In the genomic region with DNA sequence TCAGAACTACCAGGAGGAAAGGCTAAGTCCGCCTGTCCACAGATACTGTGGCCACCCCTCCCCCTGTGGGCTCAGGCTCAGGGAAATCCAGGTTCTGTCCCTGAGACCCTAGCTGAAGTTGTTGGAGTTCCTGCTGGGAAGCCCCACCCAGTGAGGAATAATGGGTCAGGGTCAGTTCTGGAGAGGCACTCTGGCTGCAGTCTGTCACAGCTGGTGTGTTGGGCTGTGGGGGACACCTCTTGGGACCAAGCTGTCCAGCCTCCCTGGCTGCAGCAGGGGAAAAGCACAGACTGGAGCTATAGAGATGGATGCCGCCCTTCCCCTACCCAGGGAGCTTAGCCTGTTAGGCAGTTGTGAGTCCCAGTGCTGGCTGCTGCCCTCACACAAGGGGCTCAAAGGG, we compare ENCODE assay signal across 16 cellular contexts.
DNase-seq lines count a peak whose midpoint lies in the region; ATAC-seq and TF ChIP-seq lines count a peak whose summit lies in the region.
"Had no signal": no experiment of that assay in that cellular context is flagged by ENCODE, and none has a peak within 500 bp of the region (broad histone marks: within the 10 kb centered on the region; RNA-seq: fewer than 3 reads in every experiment).

No MANE protein-coding gene starts in this region.

- DNase-seq in MCF 10A (ENCODE audit: unreplicated experiment), result no peak
- DNase-seq in mammary epithelial cell, result no peak
- no peak for DNase-seq in IMR-90
- no peak for DNase-seq in central memory CD8-positive, alpha-beta T cell (ENCODE audit: low spot score in 2 of 2)
- no peak for DNase-seq in stimulated activated effector memory CD8-positive, alpha-beta T cell treated with anti-CD3 and anti-CD28 coated beads, Interleukin-12 subunit alpha, Interleukin-12 subunit beta, amount 100 ng/mL, for 72 hours (ENCODE audit: low spot score in 2 of 2)
- DNase-seq in colonic mucosa, result no peak
- no peak for DNase-seq in mucosa of gallbladder (ENCODE audit: low spot score)
- DNase-seq: AML-193; Caco-2; CD4-positive, alpha-beta T cell; GOT3; H7 had no signal

- H2BK15ac ChIP-seq in IMR-90 (ENCODE audit: low read depth, low read length), result no peak overlapping the region

- H3K9me3 ChIP-seq in mammary epithelial cell (replicated peaks; ENCODE audit: insufficient read depth, low read length), result no peaks in the 10 kb centered on the region
- no peaks in the 10 kb centered on the region for H3K9me3 ChIP-seq in IMR-90 (ENCODE audit: control insufficient read depth, insufficient read depth, low read length)
- H3K9me3 ChIP-seq in colonic mucosa, result no peaks in the 10 kb centered on the region
- H3K9me3 ChIP-seq: A549, Caco-2 had no signal

- H3K4me3 ChIP-seq in mammary epithelial cell (replicated peaks in 1 of 3; ENCODE audit: insufficient read depth in 1 of 3, low read depth in 2 of 3, low read length in 3 of 3) (no peak overlapping the region), IMR-90 (ENCODE audit: insufficient read depth, low read depth, low read length) (no peak overlapping the region), colonic mucosa (no peak overlapping the region)
- H3K4me3 ChIP-seq: A549 had no signal

- no peaks in the 10 kb centered on the region for H3K4me1 ChIP-seq in mammary epithelial cell (ENCODE audit: insufficient read depth, low read length)
- H3K4me1 ChIP-seq in IMR-90 (ENCODE audit: control insufficient read depth, insufficient read depth, low read length), result peaks cover 2% of the 10 kb centered on the region; the same call in 1 of the 2 replicates
- no peaks in the 10 kb centered on the region for H3K4me1 ChIP-seq in colonic mucosa
- H3K4me1 ChIP-seq: A549, Caco-2 had no signal

- no peak overlapping the region for H3K9ac ChIP-seq in mammary epithelial cell (ENCODE audit: insufficient read depth, low read length)
- no peak overlapping the region for H3K9ac ChIP-seq in IMR-90 (ENCODE audit: low read depth, low read length)
- no peak overlapping the region for H3K9ac ChIP-seq in colonic mucosa (ENCODE audit: low read depth in 2 of 2, low read length in 2 of 2)

- H3K9me3 Mint-ChIP-seq in MCF 10A (ENCODE audit: unreplicated experiment), result peaks cover 14% of the 10 kb centered on the region
- peaks cover 19% of the 10 kb centered on the region for H3K9me3 Mint-ChIP-seq in central memory CD8-positive, alpha-beta T cell
- peaks cover 13% of the 10 kb centered on the region for H3K9me3 Mint-ChIP-seq in stimulated activated effector memory CD8-positive, alpha-beta T cell treated with anti-CD3 and anti-CD28 coated beads, Interleukin-12 subunit alpha, Interleukin-12 subunit beta, amount 100 ng/mL, for 72 hours

- no peak for TF ChIP-seq POLR2A in IMR-90 (IDR thresholded peaks at IDR 0.05; ENCODE audit: low read depth, low read length)

- TF ChIP-seq CTCF in MCF 10A (IDR thresholded peaks at IDR 0.05; ENCODE audit: unreplicated experiment), result no peak
- no peak for TF ChIP-seq CTCF in mammary epithelial cell (conservative IDR thresholded peaks at IDR 0.05 in 1 of 2, IDR thresholded peaks at IDR 0.05 in 1 of 2; ENCODE audit: extremely low read depth in 1 of 2, insufficient read depth in 1 of 2, low read depth in 1 of 2, low read length in 2 of 2)
- TF ChIP-seq CTCF in IMR-90 (conservative IDR thresholded peaks at IDR 0.05; ENCODE audit: low read depth, low read length), result no peak
- no peak for TF ChIP-seq CTCF in colonic mucosa (IDR thresholded peaks at IDR 0.05)

- no peak overlapping the region for H2BK5ac ChIP-seq in IMR-90 (ENCODE audit: low read depth, low read length, poor library complexity, severe bottlenecking)

- POLR2A ChIA-PET in MCF 10A (lab: Yijun Ruan, JAX) (no interaction called here), IMR-90 (lab: Charles Lee; ENCODE audit: unreplicated experiment) (no interaction called here)

- H2BK20ac ChIP-seq in IMR-90 (ENCODE audit: low read depth, low read length), result no peak overlapping the region

- H2BK120ac ChIP-seq in IMR-90 (ENCODE audit: low read depth, low read length), result no peak overlapping the region

- in situ Hi-C loops in mammary epithelial cell (cut with MboI; ENCODE audit: low sequenced_read_pairs in 2 of 2), result no loop called here
- in situ Hi-C loops in IMR-90 (cut with MboI; ENCODE audit: low sequenced_read_pairs), result no loop called here

- no peak overlapping the region for H2AK9ac ChIP-seq in IMR-90 (replicated peaks; ENCODE audit: low read depth, low read length, poor library complexity)

- H2AK5ac ChIP-seq in IMR-90 (ENCODE audit: low read depth, low read length), result no peak overlapping the region

- no TSS peak for BruUV-seq in MCF 10A (replicated peaks; lab: Mats Ljungman, UMichigan)
- BruUV-seq in mammary epithelial cell (replicated peaks; lab: Mats Ljungman, UMichigan), result no TSS peak
- no TSS peak for BruUV-seq in IMR-90 (replicated peaks; lab: Mats Ljungman, UMichigan)

- H3K27me3 ChIP-seq in mammary epithelial cell (ENCODE audit: insufficient read depth, low read length), result no peaks in the 10 kb centered on the region
- H3K27me3 ChIP-seq in IMR-90 (ENCODE audit: control insufficient read depth, insufficient read depth, low read length), result no peaks in the 10 kb centered on the region
- H3K27me3 ChIP-seq in colonic mucosa, result no peaks in the 10 kb centered on the region

- no peaks in the 10 kb centered on the region for H3K36me3 ChIP-seq in mammary epithelial cell (ENCODE audit: insufficient read depth, low read length)
- no peaks in the 10 kb centered on the region for H3K36me3 ChIP-seq in IMR-90 (ENCODE audit: control insufficient read depth, insufficient read depth, low read length)
- H3K36me3 ChIP-seq in colonic mucosa, result no peaks in the 10 kb centered on the region

- no peaks in the 10 kb centered on the region for H3K9me1 ChIP-seq in IMR-90 (ENCODE audit: insufficient read depth, low read length)

- ATAC-seq in IMR-90 (ENCODE audit: low read depth), result no peak
- peak; percentile 24 for ATAC-seq in central memory CD8-positive, alpha-beta T cell (replicated peaks; ENCODE audit: extremely low read depth, poor library complexity, severe bottlenecking)
- ATAC-seq in stimulated activated effector memory CD8-positive, alpha-beta T cell treated with anti-CD3 and anti-CD28 coated beads, Interleukin-12 subunit alpha, Interleukin-12 subunit beta, amount 100 ng/mL, for 72 hours, result peak; percentile 21
- ATAC-seq: A549, HepG2 had no signal

- H3K4me2 ChIP-seq in mammary epithelial cell (ENCODE audit: insufficient read depth, low read depth, low read length) (no peak overlapping the region), IMR-90 (ENCODE audit: low read depth, low read length) (no peak overlapping the region)
- H3K4me2 ChIP-seq: A549 had no signal

- H3K79me2 ChIP-seq in mammary epithelial cell (ENCODE audit: insufficient read depth, low read length), result no peaks in the 10 kb centered on the region

- H3K27ac Mint-ChIP-seq in MCF 10A (ENCODE audit: low read depth, unreplicated experiment), result peak overlapping the region; percentile 63
- H3K27ac Mint-ChIP-seq in central memory CD8-positive, alpha-beta T cell (ENCODE audit: low read depth), result no peak overlapping the region
- H3K27ac Mint-ChIP-seq in stimulated activated effector memory CD8-positive, alpha-beta T cell treated with anti-CD3 and anti-CD28 coated beads, Interleukin-12 subunit alpha, Interleukin-12 subunit beta, amount 100 ng/mL, for 72 hours, result no peak overlapping the region
- H3K27ac Mint-ChIP-seq: CD4-positive, alpha-beta T cell had no signal

- H3K23ac ChIP-seq in IMR-90 (ENCODE audit: low read depth, low read length), result no peak overlapping the region

- no peak overlapping the region for H4K5ac ChIP-seq in IMR-90 (ENCODE audit: low read depth, low read length)

- H3K18ac ChIP-seq in IMR-90 (ENCODE audit: low read depth, low read length), result no peak overlapping the region

- no peaks in the 10 kb centered on the region for H3K79me1 ChIP-seq in IMR-90 (ENCODE audit: low read depth in 1 of 2, low read length in 2 of 2)

- H3K4me1 Mint-ChIP-seq in MCF 10A (ENCODE audit: insufficient read depth, unreplicated experiment), result peaks cover 8% of the 10 kb centered on the region
- H3K4me1 Mint-ChIP-seq in central memory CD8-positive, alpha-beta T cell, result no peaks in the 10 kb centered on the region
- H3K4me1 Mint-ChIP-seq in stimulated activated effector memory CD8-positive, alpha-beta T cell treated with anti-CD3 and anti-CD28 coated beads, Interleukin-12 subunit alpha, Interleukin-12 subunit beta, amount 100 ng/mL, for 72 hours, result no peaks in the 10 kb centered on the region

- H3K4me3 Mint-ChIP-seq in MCF 10A (ENCODE audit: unreplicated experiment), result no peak overlapping the region
- H3K4me3 Mint-ChIP-seq in central memory CD8-positive, alpha-beta T cell, result no peak overlapping the region
- no peak overlapping the region for H3K4me3 Mint-ChIP-seq in stimulated activated effector memory CD8-positive, alpha-beta T cell treated with anti-CD3 and anti-CD28 coated beads, Interleukin-12 subunit alpha, Interleukin-12 subunit beta, amount 100 ng/mL, for 72 hours
- H3K4me3 Mint-ChIP-seq: CD4-positive, alpha-beta T cell had no signal

- no peak overlapping the region for H3K4ac ChIP-seq in IMR-90 (ENCODE audit: low read depth, low read length)

- CTCF ChIA-PET in MCF 10A (lab: Yijun Ruan, JAX) (interaction anchor here (0.8 kb wide), 1 partner anchor 9 kb away, joined by 3 read pairs; no protein-coding TSS in a partner anchor), mammary epithelial cell (lab: Charles Lee; ENCODE audit: low non-redundant PET) (no interaction called here), IMR-90 (lab: Yijun Ruan, JAX) (no interaction called here)

- H3K36me3 Mint-ChIP-seq in MCF 10A (ENCODE audit: insufficient read depth, unreplicated experiment), result no peaks in the 10 kb centered on the region
- peaks cover 3% of the 10 kb centered on the region for H3K36me3 Mint-ChIP-seq in central memory CD8-positive, alpha-beta T cell (ENCODE audit: insufficient read depth)
- no peaks in the 10 kb centered on the region for H3K36me3 Mint-ChIP-seq in stimulated activated effector memory CD8-positive, alpha-beta T cell treated with anti-CD3 and anti-CD28 coated beads, Interleukin-12 subunit alpha, Interleukin-12 subunit beta, amount 100 ng/mL, for 72 hours

- no peak overlapping the region for H3K27ac ChIP-seq in mammary epithelial cell (ENCODE audit: insufficient read depth, low read depth, low read length)
- H3K27ac ChIP-seq in IMR-90 (ENCODE audit: insufficient read depth, low read length), result no peak overlapping the region
- H3K27ac ChIP-seq in colonic mucosa, result no peak overlapping the region
- H3K27ac ChIP-seq: 22Rv1, A549, C4-2B had no signal

- H3K56ac ChIP-seq in IMR-90 (ENCODE audit: extremely low read depth, insufficient read depth, low read length), result no peak overlapping the region

- H3K14ac ChIP-seq in IMR-90 (replicated peaks; ENCODE audit: low read depth, low read length), result 0 out of 2 replicates have a peak overlapping the region, but pooled peaks have one; percentile 41

- no peak for TF ChIP-seq RAD21 in IMR-90 (IDR thresholded peaks at IDR 0.05; ENCODE audit: low read length)

- no peak overlapping the region for H4K8ac ChIP-seq in IMR-90 (ENCODE audit: low read depth in 2 of 2, low read length in 2 of 2)

- no peak overlapping the region for H4K91ac ChIP-seq in IMR-90 (ENCODE audit: insufficient read depth, low read depth, low read length)

- no peak overlapping the region for H2AFZ ChIP-seq in mammary epithelial cell (ENCODE audit: low read depth, low read length)
- no peak overlapping the region for H2AFZ ChIP-seq in IMR-90 (replicated peaks; ENCODE audit: low read length, poor library complexity)

- dilution Hi-C loops in mammary epithelial cell (cut with HindIII; ENCODE audit: low sequenced_read_pairs) (no loop called here), IMR-90 (cut with HindIII; ENCODE audit: low sequenced_read_pairs, unreplicated experiment) (no loop called here)

- WGBS in mammary epithelial cell (ENCODE audit: low coverage, missing lambda C conversion rate), result 78% methylated on average over 1 of the region's 2 CpGs
- no CpG with 5 or more reads among the region's 2 CpGs for WGBS in IMR-90 (ENCODE audit: extremely low coverage in 2 of 2, insufficient read length in 1 of 2), 2 experiments

- intact Hi-C loops in MCF 10A (cut with micrococcal nuclease), result no loop called here
- intact Hi-C loops in mammary epithelial cell (cut with micrococcal nuclease), result no loop called here
- intact Hi-C loops in IMR-90 (cut with micrococcal nuclease), result no loop called here
- intact Hi-C loops in colonic mucosa (cut with DNase I), result no loop called here

- H3K27me3 Mint-ChIP-seq in MCF 10A (ENCODE audit: insufficient read depth, unreplicated experiment), result no peaks in the 10 kb centered on the region
- no peaks in the 10 kb centered on the region for H3K27me3 Mint-ChIP-seq in central memory CD8-positive, alpha-beta T cell
- H3K27me3 Mint-ChIP-seq: CD4-positive, alpha-beta T cell had no signal

- no peaks in the 10 kb centered on the region for H4K20me1 ChIP-seq in mammary epithelial cell (ENCODE audit: insufficient read depth, low read length)
- no peaks in the 10 kb centered on the region for H4K20me1 ChIP-seq in IMR-90 (ENCODE audit: insufficient read depth, low read length)
